15 cellular contexts compared by ENCODE assay signal in the genomic region with DNA sequence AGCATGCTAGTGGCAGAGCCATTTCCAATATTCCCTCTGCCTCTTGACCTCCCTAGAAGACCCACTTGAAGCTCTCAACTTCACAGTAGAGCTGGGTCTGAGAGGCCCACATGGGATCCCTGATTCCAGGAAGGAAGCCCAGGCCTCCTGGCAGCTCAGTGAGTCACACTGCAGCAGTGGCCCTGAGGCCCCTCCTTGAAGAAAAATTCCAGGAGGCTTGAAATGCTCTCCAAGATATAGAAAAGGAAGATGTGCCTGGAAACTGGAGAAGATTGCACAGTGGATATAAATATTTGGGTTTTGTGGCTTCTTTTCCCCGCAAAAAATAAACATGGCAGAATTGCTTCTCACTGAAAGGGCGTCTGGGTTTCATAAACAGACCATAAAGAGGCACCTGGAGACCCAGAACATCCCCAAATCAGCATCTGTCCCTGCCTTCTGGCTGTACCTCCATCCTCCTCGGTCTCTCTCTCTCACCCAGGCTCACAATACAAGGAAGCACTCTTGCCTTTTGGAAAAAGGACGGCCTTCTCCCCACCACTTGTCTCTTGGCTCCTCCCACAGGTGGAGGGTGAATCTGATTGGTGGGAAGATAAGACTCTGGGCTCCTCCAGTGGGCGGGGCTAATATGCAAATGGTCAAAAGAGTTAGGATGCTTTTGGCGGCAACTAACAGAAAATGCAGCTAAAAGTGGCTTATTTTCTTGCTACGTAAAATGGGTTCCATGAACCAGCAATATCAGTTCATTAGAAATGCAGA.
A peak's percentile ranks its signal among the peaks of the same experiment; 100 is the strongest.
DNase-seq lines count a peak whose midpoint lies in the region; FAIRE-seq and TF ChIP-seq lines count a peak whose summit lies in the region.
"Had no signal": no experiment of that assay in that cellular context is flagged by ENCODE, and none has a peak within 500 bp of the region (broad histone marks: within the 10 kb centered on the region; RNA-seq: fewer than 3 reads in every experiment).

No MANE protein-coding gene starts in this region.

- no peak overlapping the region for H3K4me3 ChIP-seq in epithelial cell of esophagus (ENCODE audit: low read length)

- TF ChIP-seq CTCF in epithelial cell of esophagus (IDR thresholded peaks at IDR 0.05; ENCODE audit: insufficient read depth, low read depth, low read length, missing control alignments): no peak

- FAIRE-seq in urothelium cell line (lab: Jason Lieb, UNC): no peak
- FAIRE-seq: endometrium, H1 had no signal

- peak; percentile 25 for DNase-seq in NCI-H82 (lab: John Stamatoyannopoulos, UW)
- DNase-seq in NCI-H82 treated with DMSO at 0.1 percent for 48 hours (lab: John Stamatoyannopoulos, UW; ENCODE audit: unreplicated experiment): no peak
- peak; percentile 45 for DNase-seq in NCI-H226
- DNase-seq in epithelial cell of esophagus (ENCODE audit: low read depth): peak; percentile 55
- DNase-seq in urothelium cell line (ENCODE audit: low spot score): peak; percentile 90
- no peak for DNase-seq in OCI-M2 (lab: John Stamatoyannopoulos, UW; ENCODE audit: unreplicated experiment)
- no peak for DNase-seq in stimulated activated CD4-positive, alpha-beta T cell treated with anti-CD3 and anti-CD28 coated beads, Interleukin-4, amount 100 ng/mL, for 4 hours
- DNase-seq in activated naive CD4-positive, alpha-beta T cell treated with Interleukin-2 at 50 U/mL for 16 hours: no peak
- DNase-seq: activated T-cell treated with anti-CD3 and anti-CD28 coated beads for 4 hours, amygdala, NCI-H446 treated with DMSO at 0.1 percent for 48 hours, retina, WERI-Rb-1 had no signal

Comparison
In these comparisons a context has a peak if more than half of its experiments do, and no peak if none do; other contexts are left out.
1. DNase-seq: peak in NCI-H82 (single experiment), NCI-H226 (single experiment), epithelial cell of esophagus (single experiment) and urothelium cell line (single experiment); none in NCI-H82 treated with DMSO at 0.1 percent for 48 hours (single experiment), OCI-M2 (single experiment), stimulated activated CD4-positive, alpha-beta T cell treated with anti-CD3 and anti-CD28 coated beads, Interleukin-4, amount 100 ng/mL, for 4 hours (0 of 2) and activated naive CD4-positive, alpha-beta T cell treated with Interleukin-2 at 50 U/mL for 16 hours (single experiment).